Comparison of ENCODE assay signal across 9 cellular contexts in the genomic region with DNA sequence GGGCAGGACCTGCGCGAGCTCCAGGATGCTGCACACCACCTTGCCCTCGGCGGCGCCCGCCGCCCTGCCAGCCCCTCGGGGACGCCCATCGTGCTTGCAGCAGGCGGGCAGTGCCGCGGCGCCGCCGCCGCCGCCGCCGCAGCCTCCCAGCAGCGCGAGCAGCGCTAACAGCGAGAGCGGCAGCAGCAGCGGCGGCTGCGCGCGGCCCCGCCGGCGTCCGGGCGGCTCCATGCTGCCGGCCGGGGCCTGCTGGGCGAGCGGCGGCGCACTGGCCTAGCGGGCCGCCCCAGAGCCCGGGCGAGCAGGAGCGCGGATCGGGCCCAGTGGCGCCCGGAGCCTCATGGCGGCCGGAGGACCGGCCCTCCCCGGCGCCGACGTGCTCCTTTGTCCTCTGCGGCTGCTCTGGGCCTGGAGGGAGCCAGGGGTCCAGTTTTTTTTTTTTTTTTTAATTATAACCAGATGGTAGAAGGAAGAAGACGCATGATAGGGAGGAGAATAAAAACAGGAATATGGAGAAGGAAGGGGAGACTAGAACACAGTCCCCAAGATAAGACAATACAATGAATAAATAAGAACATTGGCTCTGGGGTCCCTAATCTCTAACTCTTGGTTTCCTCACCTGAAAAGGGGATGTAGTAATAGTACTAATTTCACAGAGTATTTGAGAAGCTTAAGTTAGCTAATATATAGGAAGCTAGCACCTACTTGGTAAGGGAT. TPM values are rescaled to one million over a fixed set of nuclear protein-coding genes. Genes with fewer than 3 reads are reported as not detected.
DNase-seq lines count a peak whose midpoint lies in the region; ATAC-seq, FAIRE-seq and TF ChIP-seq lines count a peak whose summit lies in the region.
"Had no signal": no experiment of that assay in that cellular context is flagged by ENCODE, and none has a peak within 500 bp of the region (broad histone marks: within the 10 kb centered on the region; RNA-seq: fewer than 3 reads in every experiment).

No MANE protein-coding gene starts in this region.

- CTCF ChIA-PET in activated naive CD4-positive, alpha-beta T cell treated with anti-CD3 and anti-CD28 coated beads, Interleukin-2, amount 10 ng/mL, durations not matched to agents 7 days and 5 days (lab: Charles Lee), result no interaction called here
- CTCF ChIA-PET in activated CD4-positive, alpha-beta memory T cell treated with anti-CD3 and anti-CD28 coated beads for 36 hours (lab: Charles Lee), result no interaction called here

- FAIRE-seq in D721Med (lab: Jason Lieb, UNC), result no peak
- FAIRE-seq: colon had no signal

- H3K36me3 Mint-ChIP-seq in endothelial cell (ENCODE audit: low read depth, unreplicated experiment), result no peaks in the 10 kb centered on the region
- no peaks in the 10 kb centered on the region for H3K36me3 Mint-ChIP-seq in naive B cell
- H3K36me3 Mint-ChIP-seq in activated naive CD4-positive, alpha-beta T cell treated with anti-CD3 and anti-CD28 coated beads, Interleukin-2, amount 10 ng/mL, durations not matched to agents 7 days and 5 days, result no peaks in the 10 kb centered on the region
- no peaks in the 10 kb centered on the region for H3K36me3 Mint-ChIP-seq in activated CD4-positive, alpha-beta memory T cell treated with anti-CD3 and anti-CD28 coated beads for 36 hours

- H3K27ac Mint-ChIP-seq in endothelial cell (ENCODE audit: unreplicated experiment), result no peak overlapping the region
- no peak overlapping the region for H3K27ac Mint-ChIP-seq in naive B cell
- no peak overlapping the region for H3K27ac Mint-ChIP-seq in activated naive CD4-positive, alpha-beta T cell treated with anti-CD3 and anti-CD28 coated beads, Interleukin-2, amount 10 ng/mL, durations not matched to agents 7 days and 5 days
- H3K27ac Mint-ChIP-seq in activated CD4-positive, alpha-beta memory T cell treated with anti-CD3 and anti-CD28 coated beads for 36 hours, result no peak overlapping the region

- POLR2A ChIA-PET in activated CD4-positive, alpha-beta memory T cell treated with anti-CD3 and anti-CD28 coated beads for 36 hours (lab: Charles Lee), result no interaction called here

- no peak for TF ChIP-seq CTCF in endothelial cell (IDR thresholded peaks at IDR 0.05; ENCODE audit: unreplicated experiment)
- no peak for TF ChIP-seq CTCF in D721Med (IDR thresholded peaks at IDR 0.05; ENCODE audit: insufficient read depth, missing control alignments)

- H3K27me3 Mint-ChIP-seq in endothelial cell (ENCODE audit: unreplicated experiment) (no peaks in the 10 kb centered on the region), naive B cell (peaks cover 8 to 30% (median 15%) of the 10 kb centered on the region in 3 donors)
- peaks cover 16% of the 10 kb centered on the region for H3K27me3 Mint-ChIP-seq in activated naive CD4-positive, alpha-beta T cell treated with anti-CD3 and anti-CD28 coated beads, Interleukin-2, amount 10 ng/mL, durations not matched to agents 7 days and 5 days
- H3K27me3 Mint-ChIP-seq in activated CD4-positive, alpha-beta memory T cell treated with anti-CD3 and anti-CD28 coated beads for 36 hours, result peaks cover 15% of the 10 kb centered on the region

- H3K9me3 Mint-ChIP-seq in endothelial cell (ENCODE audit: unreplicated experiment) (no peaks in the 10 kb centered on the region), naive B cell (no peaks in the 10 kb centered on the region)
- no peaks in the 10 kb centered on the region for H3K9me3 Mint-ChIP-seq in activated naive CD4-positive, alpha-beta T cell treated with anti-CD3 and anti-CD28 coated beads, Interleukin-2, amount 10 ng/mL, durations not matched to agents 7 days and 5 days
- no peaks in the 10 kb centered on the region for H3K9me3 Mint-ChIP-seq in activated CD4-positive, alpha-beta memory T cell treated with anti-CD3 and anti-CD28 coated beads for 36 hours

- H3K4me1 Mint-ChIP-seq in endothelial cell (ENCODE audit: unreplicated experiment) (no peaks in the 10 kb centered on the region), naive B cell (peaks cover 0 to 2% (median 0%) of the 10 kb centered on the region in 3 donors)
- H3K4me1 Mint-ChIP-seq in activated naive CD4-positive, alpha-beta T cell treated with anti-CD3 and anti-CD28 coated beads, Interleukin-2, amount 10 ng/mL, durations not matched to agents 7 days and 5 days, result no peaks in the 10 kb centered on the region
- H3K4me1 Mint-ChIP-seq in activated CD4-positive, alpha-beta memory T cell treated with anti-CD3 and anti-CD28 coated beads for 36 hours (ENCODE audit: low read depth), result no peaks in the 10 kb centered on the region

- intact Hi-C loops in activated CD4-positive, alpha-beta memory T cell treated with anti-CD3 and anti-CD28 coated beads for 36 hours (cut with micrococcal nuclease), result no loop called here

- H3K4me3 Mint-ChIP-seq in endothelial cell (ENCODE audit: unreplicated experiment) (no peak overlapping the region), naive B cell (peak overlapping the region in 7 of 8 donors; percentile 63 to 86 (median 72))
- no peak overlapping the region for H3K4me3 Mint-ChIP-seq in activated naive CD4-positive, alpha-beta T cell treated with anti-CD3 and anti-CD28 coated beads, Interleukin-2, amount 10 ng/mL, durations not matched to agents 7 days and 5 days
- H3K4me3 Mint-ChIP-seq in activated CD4-positive, alpha-beta memory T cell treated with anti-CD3 and anti-CD28 coated beads for 36 hours, result no peak overlapping the region

- ATAC-seq in naive B cell (ENCODE audit: low read depth in 2 of 2), result peak; percentile 51 to 73

- DNase-seq in EH (ENCODE audit: low read depth), result peak; percentile 60
- DNase-seq in NCI-H2171 treated with DMSO at 0.1 percent for 48 hours (lab: John Stamatoyannopoulos, UW), result peak; percentile 54
- DNase-seq in endothelial cell (ENCODE audit: low spot score), result peak; percentile 41
- no peak for DNase-seq in naive B cell
- DNase-seq in activated naive CD4-positive, alpha-beta T cell treated with anti-CD3 and anti-CD28 coated beads, Interleukin-2, amount 10 ng/mL, durations not matched to agents 7 days and 5 days, result no peak
- no peak for DNase-seq in activated CD4-positive, alpha-beta memory T cell treated with anti-CD3 and anti-CD28 coated beads for 36 hours
- DNase-seq in D721Med (ENCODE audit: insufficient read length, low spot score), result no peak
- DNase-seq in SK-N-DZ (ENCODE audit: low spot score), result no peak

RNA-seq across cellular contexts. Expression of a gene that starts 17.1 kb away (rescaled TPM):
- total RNA-seq in endothelial cell (ENCODE audit: unreplicated experiment), result 0.13 TPM
- not detected for polyA plus RNA-seq in naive B cell (ENCODE audit: low read depth in 6 of 6)
- total RNA-seq in activated CD4-positive, alpha-beta memory T cell treated with anti-CD3 and anti-CD28 coated beads for 36 hours, result not detected
- polyA plus RNA-seq in SK-N-DZ (2014; cell fraction: cytosol; rRNA removed), result 0.05 and 0.18 TPM in 2 replicates
- polyA plus RNA-seq in SK-N-DZ (2014; cell fraction: nucleus; rRNA removed), result 0.09 and 0.13 TPM in 2 replicates

Comparison
In these comparisons a context has a peak if more than half of its experiments do, and no peak if none do; other contexts are left out.
1. DNase-seq: peak in EH (single experiment), NCI-H2171 treated with DMSO at 0.1 percent for 48 hours (single experiment) and endothelial cell (single experiment); none in naive B cell (single experiment), activated naive CD4-positive, alpha-beta T cell treated with anti-CD3 and anti-CD28 coated beads, Interleukin-2, amount 10 ng/mL, durations not matched to agents 7 days and 5 days (single experiment), activated CD4-positive, alpha-beta memory T cell treated with anti-CD3 and anti-CD28 coated beads for 36 hours (single experiment), D721Med (single experiment) and SK-N-DZ (single experiment).
2. H3K4me3 Mint-ChIP-seq: peak in naive B cell (7 of 8); none in endothelial cell (single experiment), activated naive CD4-positive, alpha-beta T cell treated with anti-CD3 and anti-CD28 coated beads, Interleukin-2, amount 10 ng/mL, durations not matched to agents 7 days and 5 days (single experiment) and activated CD4-positive, alpha-beta memory T cell treated with anti-CD3 and anti-CD28 coated beads for 36 hours (single experiment).